12 cellular contexts compared by ENCODE assay signal in the genomic region with DNA sequence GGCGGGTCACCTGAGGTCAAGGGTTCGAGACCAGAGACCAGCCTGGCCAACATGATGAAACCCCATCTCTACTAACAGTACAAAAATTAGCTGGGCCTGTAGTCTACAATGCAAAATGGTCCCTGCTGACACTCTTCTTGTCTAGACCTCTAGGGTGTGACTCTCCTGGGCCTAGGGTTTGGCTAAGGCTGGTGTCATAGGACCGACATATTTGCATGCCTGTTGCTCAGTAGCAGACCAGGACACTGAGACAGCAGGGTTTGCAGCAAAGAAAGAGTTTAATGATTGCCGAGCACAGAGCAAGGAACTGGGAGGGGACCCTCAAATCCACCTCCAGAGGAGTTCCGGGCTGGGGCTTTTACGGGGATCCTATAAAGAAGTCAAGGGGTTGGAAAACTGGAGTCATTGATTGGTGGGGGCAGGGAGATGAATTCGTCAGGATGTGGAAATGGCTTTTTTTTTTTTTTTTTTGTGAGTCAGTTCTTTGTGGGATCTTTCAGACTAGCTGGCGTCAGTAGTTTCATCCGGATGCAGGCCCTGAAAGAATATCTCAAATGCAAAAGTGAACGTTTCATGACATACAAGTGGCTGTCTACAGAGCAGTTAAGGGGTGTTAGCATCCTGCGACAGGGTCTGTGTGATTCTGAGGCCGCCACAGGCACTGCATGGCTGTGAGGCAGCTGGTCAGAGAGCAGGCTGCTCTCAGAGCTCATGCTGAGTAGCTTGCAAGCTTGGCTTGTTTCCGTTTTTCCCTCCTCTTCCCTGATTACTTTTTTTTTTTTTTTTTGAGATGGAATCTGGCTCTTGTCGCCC. TPM values are rescaled to one million over a fixed set of nuclear protein-coding genes. Genes with fewer than 3 reads are reported as not detected.
DNase-seq lines count a peak whose midpoint lies in the region; ATAC-seq, FAIRE-seq and TF ChIP-seq lines count a peak whose summit lies in the region.
"Had no signal": no experiment of that assay in that cellular context is flagged by ENCODE, and none has a peak within 500 bp of the region (broad histone marks: within the 10 kb centered on the region; RNA-seq: fewer than 3 reads in every experiment).

No MANE protein-coding gene starts in this region.

- POLR2A ChIA-PET in A549 (lab: Yijun Ruan, JAX) = interaction anchor here (0.7 kb wide), 1 partner anchor 24 kb away, joined by 4 read pairs; no protein-coding TSS in a partner anchor

- ATAC-seq in A549 (no peak), lung (ENCODE audit: insufficient read depth, low FRiP score) (no peak), HG03159 (IDR thresholded peaks at IDR 0.05; ENCODE audit: unreplicated experiment) (no peak), HG02759 (IDR thresholded peaks at IDR 0.05; ENCODE audit: unreplicated experiment) (no peak)
- ATAC-seq: T-helper 17 cell had no signal

- DNase-seq in A549 (ENCODE audit: low read depth in 1 of 2, low spot score in 1 of 2) (no peak), Karpas-422 (peak; percentile 48), cerebellar cortex (ENCODE audit: low spot score) (peak; percentile 39), lung (ENCODE audit: low spot score) (no peak), nucleus accumbens (lab: John Stamatoyannopoulos, UW) (no peak), NCI-H345 (lab: John Stamatoyannopoulos, UW) (no peak)
- DNase-seq: CD4-positive, alpha-beta T cell; naive B cell; T-helper 17 cell had no signal

- H3K4me3 ChIP-seq in A549 (no peak overlapping the region), Karpas-422 (ENCODE audit: low read length) (no peak overlapping the region), lung (no peak overlapping the region)

- no peak for TF ChIP-seq EP300 in A549 (IDR thresholded peaks at IDR 0.05)

- no peak for TF ChIP-seq POLR2A in A549 (IDR thresholded peaks at IDR 0.05; ENCODE audit: low read length)

- H3K27ac ChIP-seq in A549 (peak overlapping the region; percentile 24 to 64; a peak in 3 of 6 replicates), Karpas-422 (ENCODE audit: low read length) (no peak overlapping the region), lung (ENCODE audit: low read depth in 1 of 2, low read length in 1 of 2) (peak overlapping the region; percentile 65 to 74)

- no peak for TF ChIP-seq CTCF in A549 (IDR thresholded peaks at IDR 0.05)
- no peak for TF ChIP-seq CTCF in lung (IDR thresholded peaks at IDR 0.05; ENCODE audit: control extremely low read depth, extremely low read depth)

- H3K79me2 ChIP-seq in Karpas-422 (ENCODE audit: low read length) = no peaks in the 10 kb centered on the region

- no peak overlapping the region for H2AFZ ChIP-seq in Karpas-422 (ENCODE audit: low read length)

- CTCF ChIA-PET in A549 (lab: Yijun Ruan, JAX) = no interaction called here

- WGBS in A549 (ENCODE audit: missing lambda C conversion rate) = 78% methylated on average over 14 of the region's 14 CpGs
- 63 to 80% methylated on average over 14 of the region's 14 CpGs for WGBS in lung, 2 donors

- H3K36me3 ChIP-seq in Karpas-422 (ENCODE audit: insufficient read depth, low read length) (no peaks in the 10 kb centered on the region), lung (ENCODE audit: control insufficient read depth in 2 of 2, insufficient read depth in 2 of 2, low read length in 2 of 2) (no peaks in the 10 kb centered on the region)

- H4K20me1 ChIP-seq in Karpas-422 (ENCODE audit: insufficient read depth, low read depth, low read length) = no peaks in the 10 kb centered on the region

- peaks cover 42% of the 10 kb centered on the region for H3K4me1 ChIP-seq in A549
- H3K4me1 ChIP-seq in Karpas-422 (ENCODE audit: low read length) = peaks cover 5% of the 10 kb centered on the region
- peaks cover 2 to 11% of the 10 kb centered on the region in 2 donors for H3K4me1 ChIP-seq in lung (ENCODE audit: control insufficient read depth in 2 of 2, insufficient read depth in 2 of 2, low read length in 2 of 2)

- no peak for TF ChIP-seq RAD21 in A549 (conservative IDR thresholded peaks at IDR 0.05 in 1 of 2, IDR thresholded peaks at IDR 0.05 in 1 of 2)

- no peak for FAIRE-seq in A549 (lab: Jason Lieb, UNC)

- H3K9ac ChIP-seq in Karpas-422 (ENCODE audit: low read length) = no peak overlapping the region

- H3K9me2 ChIP-seq in Karpas-422 (replicated peaks; ENCODE audit: insufficient read depth, low read length) = no peaks in the 10 kb centered on the region

- H3K27me3 ChIP-seq in Karpas-422 (ENCODE audit: low read length) = no peaks in the 10 kb centered on the region
- H3K27me3 ChIP-seq in lung (ENCODE audit: control insufficient read depth, insufficient read depth) = no peaks in the 10 kb centered on the region

- H3K4me2 ChIP-seq in A549 (no peak overlapping the region), Karpas-422 (ENCODE audit: low read depth, low read length, poor library complexity, severe bottlenecking) (no peak overlapping the region)

- H3K9me3 ChIP-seq in A549 = no peaks in the 10 kb centered on the region
- H3K9me3 ChIP-seq in Karpas-422 (ENCODE audit: low read length) = no peaks in the 10 kb centered on the region
- H3K9me3 ChIP-seq in lung (ENCODE audit: control insufficient read depth in 2 of 2, insufficient read depth in 1 of 2, low read length in 1 of 2) = no peaks in the 10 kb centered on the region

TF ChIP-seq in A549, 52 proteins besides CTCF, POLR2A, EP300 and RAD21:
- no peak for TF ChIP-seq ZNF302 (CRISPR knock-in tag; IDR thresholded peaks at IDR 0.05)
- TF ChIP-seq, protein P1, sequence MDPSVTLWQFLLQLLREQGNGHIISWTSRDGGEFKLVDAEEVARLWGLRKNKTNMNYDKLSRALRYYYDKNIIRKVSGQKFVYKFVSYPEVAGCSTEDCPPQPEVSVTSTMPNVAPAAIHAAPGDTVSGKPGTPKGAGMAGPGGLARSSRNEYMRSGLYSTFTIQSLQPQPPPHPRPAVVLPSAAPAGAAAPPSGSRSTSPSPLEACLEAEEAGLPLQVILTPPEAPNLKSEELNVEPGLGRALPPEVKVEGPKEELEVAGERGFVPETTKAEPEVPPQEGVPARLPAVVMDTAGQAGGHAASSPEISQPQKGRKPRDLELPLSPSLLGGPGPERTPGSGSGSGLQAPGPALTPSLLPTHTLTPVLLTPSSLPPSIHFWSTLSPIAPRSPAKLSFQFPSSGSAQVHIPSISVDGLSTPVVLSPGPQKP (IDR thresholded peaks at IDR 0.05; ENCODE audit: low read depth, low read length) = no peak
- no peak for TF ChIP-seq JUN (IDR thresholded peaks at IDR 0.05)
- TF ChIP-seq, protein P2, sequence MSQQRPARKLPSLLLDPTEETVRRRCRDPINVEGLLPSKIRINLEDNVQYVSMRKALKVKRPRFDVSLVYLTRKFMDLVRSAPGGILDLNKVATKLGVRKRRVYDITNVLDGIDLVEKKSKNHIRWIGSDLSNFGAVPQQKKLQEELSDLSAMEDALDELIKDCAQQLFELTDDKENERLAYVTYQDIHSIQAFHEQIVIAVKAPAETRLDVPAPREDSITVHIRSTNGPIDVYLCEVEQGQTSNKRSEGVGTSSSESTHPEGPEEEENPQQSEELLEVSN (IDR thresholded peaks at IDR 0.05; ENCODE audit: borderline replicate concordance, low read depth) = no peak
- TF ChIP-seq, protein P3, sequence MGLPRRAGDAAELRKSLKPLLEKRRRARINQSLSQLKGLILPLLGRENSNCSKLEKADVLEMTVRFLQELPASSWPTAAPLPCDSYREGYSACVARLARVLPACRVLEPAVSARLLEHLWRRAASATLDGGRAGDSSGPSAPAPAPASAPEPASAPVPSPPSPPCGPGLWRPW (IDR thresholded peaks at IDR 0.05) = no peak
- TF ChIP-seq GATA3 (IDR thresholded peaks at IDR 0.05; ENCODE audit: borderline replicate concordance) = no peak
- TF ChIP-seq KDM5A (IDR thresholded peaks at IDR 0.05) = no peak
- no peak for TF ChIP-seq KDM1A (IDR thresholded peaks at IDR 0.05; ENCODE audit: low read depth)
- TF ChIP-seq, protein P4, sequence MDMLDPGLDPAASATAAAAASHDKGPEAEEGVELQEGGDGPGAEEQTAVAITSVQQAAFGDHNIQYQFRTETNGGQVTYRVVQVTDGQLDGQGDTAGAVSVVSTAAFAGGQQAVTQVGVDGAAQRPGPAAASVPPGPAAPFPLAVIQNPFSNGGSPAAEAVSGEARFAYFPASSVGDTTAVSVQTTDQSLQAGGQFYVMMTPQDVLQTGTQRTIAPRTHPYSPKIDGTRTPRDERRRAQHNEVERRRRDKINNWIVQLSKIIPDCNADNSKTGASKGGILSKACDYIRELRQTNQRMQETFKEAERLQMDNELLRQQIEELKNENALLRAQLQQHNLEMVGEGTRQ (IDR thresholded peaks at IDR 0.05) = no peak
- no peak for TF ChIP-seq TFCP2L1 (CRISPR knock-in tag; IDR thresholded peaks at IDR 0.05)
- TF ChIP-seq RCOR1 (IDR thresholded peaks at IDR 0.05; ENCODE audit: low read depth, low read length) = no peak
- no peak for TF ChIP-seq TP53 (CRISPR knock-in tag; IDR thresholded peaks at IDR 0.05)

RNA-seq across cellular contexts. Expression of a gene that starts 27.2 kb away (rescaled TPM):
- polyA plus RNA-seq in A549 (2011; rRNA removed) (5.0 and 5.1 TPM in 2 replicates), A549 (2017; fragmentation: RNase III; extraction: RNeasy Plus Mini Kit Qiagen cat#74134 plus additional on column Dnase treatment) (6.0 to 9.2 TPM (median 7.8 TPM) in 3 replicates), lung (10 to 100 TPM; 23.9 to 29.3 TPM)
- 9.1 and 14.2 TPM in 2 replicates for polyA plus RNA-seq in A549 (2012; cell fraction: cytosol; rRNA removed)
- 12.3 and 13.3 TPM in 2 replicates for polyA plus RNA-seq in A549 (2012; cell fraction: nucleus; rRNA removed)
- 6.2 and 6.8 TPM in 2 replicates for polyA minus RNA-seq in A549 (2011; rRNA and poly(A)+ RNA removed)
- total RNA-seq in Karpas-422 (2014; rRNA removed; shearing (Covaris generic); ENCODE audit: low replicate concordance) = not detected in 2 replicates
- total RNA-seq in lung = 10 to 100 TPM in 1 of 2 donors, 1 to 10 TPM in 1; 8.6 to 24.8 TPM
- total RNA-seq: CD4-positive, alpha-beta T cell; T-helper 17 cell had no signal
- polyA plus RNA-seq: IgD-negative memory B cell had no signal

Comparison
In these comparisons a context has a peak if more than half of its experiments do, and no peak if none do; other contexts are left out.
1. DNase-seq: peak in Karpas-422 (single experiment) and cerebellar cortex (single experiment); none in A549 (0 of 2), lung (single experiment), nucleus accumbens (0 of 56) and NCI-H345 (single experiment).